In genomic region chr20:36917943-36918342, GRCh38 we compare ENCODE assay signal across 16 cellular contexts. TPM values are rescaled to one million over a fixed set of nuclear protein-coding genes. Genes with fewer than 3 reads are reported as not detected.
"Had no signal": no experiment of that assay in that cellular context is flagged by ENCODE, and none has a peak within 500 bp of the region (broad histone marks: within the 10 kb centered on the region; RNA-seq: fewer than 3 reads in every experiment).

No MANE protein-coding gene starts in this region.

- H3K4me3 ChIP-seq: lung, right atrium auricular region had no signal

- H3K4me1 ChIP-seq: right atrium auricular region had no signal

- ATAC-seq: activated CD8-positive, alpha-beta memory T cell treated with anti-CD3 and anti-CD28 coated beads, Interleukin-2, amount 10 ng/mL, durations not matched to agents 7 days and 5 days had no signal

- H3K4me1 Mint-ChIP-seq: mesothelial cell of epicardium, nephron progenitor cell had no signal

- H3K27ac ChIP-seq: epithelial cell of prostate, right atrium auricular region had no signal

- H3K27me3 Mint-ChIP-seq: activated CD8-positive, alpha-beta memory T cell treated with anti-CD3 and anti-CD28 coated beads, Interleukin-2, amount 10 ng/mL, durations not matched to agents 7 days and 5 days; progenitor cell of endocrine pancreas had no signal

- H3K4me3 Mint-ChIP-seq: activated CD8-positive, alpha-beta memory T cell treated with anti-CD3 and anti-CD28 coated beads, Interleukin-2, amount 10 ng/mL, durations not matched to agents 7 days and 5 days; activated T-cell treated with anti-CD3 and anti-CD28 coated beads, Interleukin-2, amount 50 U/mL, for 72 hours; mesothelial cell of epicardium; nephron progenitor cell; T-helper 1 cell treated with Interleukin-12 subunit alpha and Interleukin-12 subunit beta and Interleukin-4 antibody, amounts not matched to agents 30 μg/mL and 1 μg/mL, for 36 hours had no signal

- H3K9me3 ChIP-seq: right atrium auricular region had no signal

- H3K27me3 ChIP-seq: right atrium auricular region had no signal

- H3K27ac Mint-ChIP-seq: activated CD8-positive, alpha-beta memory T cell treated with anti-CD3 and anti-CD28 coated beads, Interleukin-2, amount 10 ng/mL, durations not matched to agents 7 days and 5 days; activated T-cell treated with anti-CD3 and anti-CD28 coated beads, Interleukin-2, amount 50 U/mL, for 72 hours; mesothelial cell of epicardium; nephron progenitor cell; progenitor cell of endocrine pancreas; T-helper 1 cell treated with Interleukin-12 subunit alpha and Interleukin-12 subunit beta and Interleukin-4 antibody, amounts not matched to agents 30 μg/mL and 1 μg/mL, for 36 hours had no signal

- DNase-seq: activated CD4-positive, alpha-beta T cell treated with anti-CD3 and anti-CD28 coated beads, Interleukin-2, amount 50 U/mL, for 4 hours; activated CD4-positive, CD25-positive, alpha-beta regulatory T cell; activated CD8-positive, alpha-beta memory T cell treated with anti-CD3 and anti-CD28 coated beads, Interleukin-2, amount 10 ng/mL, durations not matched to agents 7 days and 5 days; activated gamma-delta T cell treated with Interleukin-2 at 50 U/mL for 16 hours; activated T-cell treated with anti-CD3 and anti-CD28 coated beads, Interleukin-2, amount 50 U/mL, for 72 hours; islet precursor cell; nephron progenitor cell; occipital lobe; small intestine had no signal

- H3K9me3 Mint-ChIP-seq: activated T-cell treated with anti-CD3 and anti-CD28 coated beads, Interleukin-2, amount 50 U/mL, for 72 hours; mesothelial cell of epicardium; nephron progenitor cell; T-helper 1 cell treated with Interleukin-12 subunit alpha and Interleukin-12 subunit beta and Interleukin-4 antibody, amounts not matched to agents 30 μg/mL and 1 μg/mL, for 36 hours had no signal

RNA-seq across cellular contexts. Expression of gene TLDC2, which starts 42.0 kb away (rescaled TPM):
- total RNA-seq: activated CD8-positive, alpha-beta memory T cell treated with anti-CD3 and anti-CD28 coated beads, Interleukin-2, amount 10 ng/mL, durations not matched to agents 7 days and 5 days; activated T-cell treated with anti-CD3 and anti-CD28 coated beads, Interleukin-2, amount 50 U/mL, for 72 hours; astrocyte had no signal
